Comparison of ENCODE assay signal across 9 cellular contexts in genomic region chr20:32902456-32903420, GRCh38. TPM values are rescaled to one million over a fixed set of nuclear protein-coding genes. Genes with fewer than 3 reads are reported as not detected.
DNase-seq lines count a peak whose midpoint lies in the region; ATAC-seq, FAIRE-seq and TF ChIP-seq lines count a peak whose summit lies in the region.
"Had no signal": no experiment of that assay in that cellular context is flagged by ENCODE, and none has a peak within 500 bp of the region (broad histone marks: within the 10 kb centered on the region; RNA-seq: fewer than 3 reads in every experiment).

No MANE protein-coding gene starts in this region.

- no peaks in the 10 kb centered on the region for H3K9me3 Mint-ChIP-seq in endodermal cell
- no peaks in the 10 kb centered on the region for H3K9me3 Mint-ChIP-seq in naive thymus-derived CD4-positive, alpha-beta T cell
- no peaks in the 10 kb centered on the region for H3K9me3 Mint-ChIP-seq in stimulated activated memory B cell treated with anti-CD40 and anti-IgM and Interleukin-4, amounts not matched to agents 10 μg/mL and 1 μg/mL and 100 μg/mL, for 72 hours

- CTCF ChIA-PET in AG04449 (lab: Yijun Ruan, JAX) = interaction anchor here (0.6 to 4.0 kb wide), 23 partner anchors 10 to 397 kb away, joined by 3 to 60 read pairs (median 4); no protein-coding TSS in a partner anchor
- CTCF ChIA-PET in naive thymus-derived CD4-positive, alpha-beta T cell (lab: Charles Lee) = interaction anchor here (0.6 to 3.4 kb wide), 16 partner anchors 43 to 397 kb away, joined by 3 to 29 read pairs (median 5); partner anchors contain the start of gene SUN5

- H3K27ac ChIP-seq in endodermal cell (ENCODE audit: low read depth, low read length) = no peak overlapping the region
- no peak overlapping the region for H3K27ac ChIP-seq in naive thymus-derived CD4-positive, alpha-beta T cell (ENCODE audit: low read depth, low read length)

- H3K27me3 ChIP-seq in endodermal cell (ENCODE audit: control insufficient read depth, insufficient read depth, low read length, poor library complexity, severe bottlenecking) = no peaks in the 10 kb centered on the region
- H3K27me3 ChIP-seq in naive thymus-derived CD4-positive, alpha-beta T cell (ENCODE audit: control insufficient read depth in 2 of 2, insufficient read depth in 2 of 2, low read length in 2 of 2) = no peaks in the 10 kb centered on the region

- FAIRE-seq in GM19239 (lab: Jason Lieb, UNC) = peak; percentile 67

- peak; percentile 90 for TF ChIP-seq CTCF in AG04449 (IDR thresholded peaks at IDR 0.05; ENCODE audit: insufficient read depth, low read length, missing control alignments)
- peak; percentile 100 for TF ChIP-seq CTCF in endodermal cell (conservative IDR thresholded peaks at IDR 0.05)

- ATAC-seq in naive thymus-derived CD4-positive, alpha-beta T cell = peak; percentile 89
- ATAC-seq in stimulated activated memory B cell treated with anti-CD40 and anti-IgM and Interleukin-4, amounts not matched to agents 10 μg/mL and 1 μg/mL and 100 μg/mL, for 72 hours = peak; percentile 76
- ATAC-seq in HG02623 (IDR thresholded peaks at IDR 0.05; ENCODE audit: unreplicated experiment) = no peak

- H3K27ac Mint-ChIP-seq in endodermal cell = peak overlapping the region; percentile 1
- peak overlapping the region in 7 of 9 donors; percentile 43 to 86 (median 75) for H3K27ac Mint-ChIP-seq in naive thymus-derived CD4-positive, alpha-beta T cell
- peak overlapping the region; percentile 43 for H3K27ac Mint-ChIP-seq in stimulated activated memory B cell treated with anti-CD40 and anti-IgM and Interleukin-4, amounts not matched to agents 10 μg/mL and 1 μg/mL and 100 μg/mL, for 72 hours

- H3K4me3 Mint-ChIP-seq in endodermal cell = no peak overlapping the region
- H3K4me3 Mint-ChIP-seq in naive thymus-derived CD4-positive, alpha-beta T cell = peak overlapping the region in 6 of 10 donors; percentile 23 to 68 (median 46)
- no peak overlapping the region for H3K4me3 Mint-ChIP-seq in stimulated activated memory B cell treated with anti-CD40 and anti-IgM and Interleukin-4, amounts not matched to agents 10 μg/mL and 1 μg/mL and 100 μg/mL, for 72 hours

- H3K9me3 ChIP-seq in endodermal cell (ENCODE audit: control insufficient read depth, low read length) = no peaks in the 10 kb centered on the region
- H3K9me3 ChIP-seq in naive thymus-derived CD4-positive, alpha-beta T cell (ENCODE audit: control insufficient read depth in 2 of 3, low read length in 3 of 3) = no peaks in the 10 kb centered on the region

- DNase-seq in AG04449 (ENCODE audit: low read depth, low spot score) (no peak), GM19239 (ENCODE audit: insufficient read length, low spot score) (peak; percentile 66), NCI-H526 (lab: John Stamatoyannopoulos, UW) (peak; percentile 31 to 58), endodermal cell (peak; percentile 81)
- peak; percentile 27 to 56 for DNase-seq in activated CD8-positive, alpha-beta memory T cell treated with anti-CD3 and anti-CD28 coated beads for 1 hour (ENCODE audit: extremely low read depth in 1 of 2, low read depth in 1 of 2)
- peak; percentile 42 to 76 (median 65) for DNase-seq in naive thymus-derived CD4-positive, alpha-beta T cell

- WGBS in endodermal cell (ENCODE audit: insufficient coverage in 1 of 2, insufficient read length in 1 of 2), 2 experiments = 75% methylated on average over 18 to 25 of the region's 25 CpGs

- H3K27me3 Mint-ChIP-seq in endodermal cell (ENCODE audit: insufficient read depth) = no peaks in the 10 kb centered on the region
- no peaks in the 10 kb centered on the region for H3K27me3 Mint-ChIP-seq in naive thymus-derived CD4-positive, alpha-beta T cell
- no peaks in the 10 kb centered on the region for H3K27me3 Mint-ChIP-seq in stimulated activated memory B cell treated with anti-CD40 and anti-IgM and Interleukin-4, amounts not matched to agents 10 μg/mL and 1 μg/mL and 100 μg/mL, for 72 hours

- intact Hi-C loops in naive thymus-derived CD4-positive, alpha-beta T cell (cut with micrococcal nuclease) = loop anchor here (1.0 to 10.0 kb wide), 12 partner anchors 43 to 397 kb away; partner anchors contain the start of gene BPIFA3 (in 1 of the 2)

- H3K36me3 ChIP-seq in endodermal cell (ENCODE audit: control insufficient read depth, insufficient read depth, low read length) = no peaks in the 10 kb centered on the region
- no peaks in the 10 kb centered on the region for H3K36me3 ChIP-seq in naive thymus-derived CD4-positive, alpha-beta T cell (ENCODE audit: control insufficient read depth in 2 of 3, insufficient read depth in 3 of 3, low read length in 3 of 3)

- no peaks in the 10 kb centered on the region for H3K4me1 Mint-ChIP-seq in endodermal cell
- peaks cover 12 to 56% (median 37%) of the 10 kb centered on the region in 7 donors for H3K4me1 Mint-ChIP-seq in naive thymus-derived CD4-positive, alpha-beta T cell
- H3K4me1 Mint-ChIP-seq in stimulated activated memory B cell treated with anti-CD40 and anti-IgM and Interleukin-4, amounts not matched to agents 10 μg/mL and 1 μg/mL and 100 μg/mL, for 72 hours = peaks cover 21% of the 10 kb centered on the region

- no peak overlapping the region for H3K9ac ChIP-seq in endodermal cell (ENCODE audit: extremely low read depth, low read length, poor library complexity, severe bottlenecking)

- H3K36me3 Mint-ChIP-seq in endodermal cell (ENCODE audit: low read depth) = no peaks in the 10 kb centered on the region
- no peaks in the 10 kb centered on the region for H3K36me3 Mint-ChIP-seq in naive thymus-derived CD4-positive, alpha-beta T cell
- H3K36me3 Mint-ChIP-seq in stimulated activated memory B cell treated with anti-CD40 and anti-IgM and Interleukin-4, amounts not matched to agents 10 μg/mL and 1 μg/mL and 100 μg/mL, for 72 hours = no peaks in the 10 kb centered on the region

- H3K4me3 ChIP-seq in AG04449 (ENCODE audit: low read depth, low read length) = no peak overlapping the region
- no peak overlapping the region for H3K4me3 ChIP-seq in endodermal cell (ENCODE audit: low read length)
- H3K4me3 ChIP-seq in naive thymus-derived CD4-positive, alpha-beta T cell (ENCODE audit: low read length) = no peak overlapping the region

- no peaks in the 10 kb centered on the region for H3K4me1 ChIP-seq in endodermal cell (ENCODE audit: control insufficient read depth, insufficient read depth, low read length)
- peaks cover 0 to 34% of the 10 kb centered on the region in 2 donors for H3K4me1 ChIP-seq in naive thymus-derived CD4-positive, alpha-beta T cell (ENCODE audit: control insufficient read depth in 2 of 2, insufficient read depth in 2 of 2, low read length in 2 of 2)

- POLR2A ChIA-PET in AG04449 (lab: Yijun Ruan, JAX) = no interaction called here
- POLR2A ChIA-PET in naive thymus-derived CD4-positive, alpha-beta T cell (lab: Charles Lee) = no interaction called here

RNA-seq across cellular contexts. Expression of gene EFCAB8, which starts 44.0 kb away (rescaled TPM):
- total RNA-seq in endodermal cell = 1 to 10 TPM in 1 of 2 donors, under 1 TPM in 1; 0.44 to 1.0 TPM
- polyA plus RNA-seq in endodermal cell (2013, experiment 1 of 2) = 0.11 TPM
- polyA plus RNA-seq in endodermal cell (2013, experiment 2 of 2) = 0.17 TPM
- 1 to 10 TPM in 3 of 5 experiments, under 1 TPM in 2; 0.46 to 2.8 (median 2.0) TPM for total RNA-seq in naive thymus-derived CD4-positive, alpha-beta T cell
- under 1 TPM in 1 of 2 donors, not detected in 1; 0.12 TPM for polyA plus RNA-seq in naive thymus-derived CD4-positive, alpha-beta T cell
- total RNA-seq: temporal lobe had no signal

Comparison
In these comparisons a context has a peak if more than half of its experiments do, and no peak if none do; other contexts are left out.
1. H3K27ac Mint-ChIP-seq: peak in every context shown above with its lines; median percentile 75 in naive thymus-derived CD4-positive, alpha-beta T cell; 43 in stimulated activated memory B cell treated with anti-CD40 and anti-IgM and Interleukin-4, amounts not matched to agents 10 μg/mL and 1 μg/mL and 100 μg/mL, for 72 hours; 1 in endodermal cell.
2. H3K4me3 Mint-ChIP-seq: peak in naive thymus-derived CD4-positive, alpha-beta T cell (6 of 10); none in endodermal cell (single experiment) and stimulated activated memory B cell treated with anti-CD40 and anti-IgM and Interleukin-4, amounts not matched to agents 10 μg/mL and 1 μg/mL and 100 μg/mL, for 72 hours (single experiment).